27 cellular contexts compared by ENCODE assay signal in the genomic region with DNA sequence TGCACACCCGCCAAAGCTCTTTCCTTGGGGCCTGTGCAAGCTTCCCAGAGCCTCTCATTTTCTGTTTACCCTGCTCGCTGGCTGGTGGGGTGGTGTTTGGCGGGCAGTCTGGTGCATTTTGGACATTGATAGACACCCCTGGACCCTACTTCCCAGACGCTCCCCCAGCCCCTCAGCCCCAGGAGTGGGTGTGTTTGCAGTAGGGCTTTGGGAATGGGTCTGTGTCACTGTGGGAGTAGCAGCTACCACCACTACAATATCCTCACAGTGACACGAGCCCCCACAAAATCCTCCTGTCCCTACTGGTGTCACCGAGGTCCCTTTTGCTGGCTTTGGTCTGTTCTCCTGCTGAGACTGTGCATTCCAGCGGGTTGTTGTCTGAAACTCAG.
A peak's percentile ranks its signal among the peaks of the same experiment; 100 is the strongest.
DNase-seq lines count a peak whose midpoint lies in the region; ATAC-seq, FAIRE-seq and TF ChIP-seq lines count a peak whose summit lies in the region.
"Had no signal": no experiment of that assay in that cellular context is flagged by ENCODE, and none has a peak within 500 bp of the region (broad histone marks: within the 10 kb centered on the region; RNA-seq: fewer than 3 reads in every experiment).

No MANE protein-coding gene starts in this region.

- H3K36me3 ChIP-seq in kidney (ENCODE audit: control insufficient read depth in 1 of 2, insufficient read depth in 2 of 2, low read length in 2 of 2) (no peaks in the 10 kb centered on the region), prostate gland (no peaks in the 10 kb centered on the region)
- H3K36me3 ChIP-seq: HAP-1 had no signal

- H3K4me1 ChIP-seq in kidney (ENCODE audit: control insufficient read depth in 1 of 2, insufficient read depth in 1 of 2, low read depth in 1 of 2, low read length in 2 of 2) (no peaks in the 10 kb centered on the region), prostate gland (replicated peaks) (no peaks in the 10 kb centered on the region)
- H3K4me1 ChIP-seq: HAP-1 had no signal

- H3K27ac Mint-ChIP-seq in IgD-negative memory B cell = no peak overlapping the region
- peak overlapping the region; percentile 69 for H3K27ac Mint-ChIP-seq in stimulated activated naive B cell treated with anti-CD40 and anti-IgM and Interleukin-4, amounts not matched to agents 10 μg/mL and 1 μg/mL and 100 μg/mL, for 72 hours
- H3K27ac Mint-ChIP-seq: CD4-positive, CD25-positive, alpha-beta regulatory T cell; GM23338; HFFc6 had no signal

- intact Hi-C loops in Right ventricle myocardium superior (cut with DNase I) = no loop called here
- intact Hi-C loops in left cardiac atrium (cut with DNase I) = no loop called here
- intact Hi-C loops in kidney (cut with DNase I) = no loop called here
- intact Hi-C loops in prostate gland (cut with DNase I) = no loop called here

- no peak overlapping the region for H3K9ac ChIP-seq in kidney (ENCODE audit: low read length in 2 of 2)
- H3K9ac ChIP-seq: SK-N-SH had no signal

- ATAC-seq in Right ventricle myocardium superior (ENCODE audit: poor library complexity) = no peak
- no peak for ATAC-seq in left cardiac atrium
- ATAC-seq in stimulated activated naive B cell treated with anti-CD40 and anti-IgM and Interleukin-4, amounts not matched to agents 10 μg/mL and 1 μg/mL and 100 μg/mL, for 72 hours (replicated peaks) = no peak
- ATAC-seq: GM23338, Panc1 had no signal

- DNase-seq in Right ventricle myocardium superior (peak; percentile 19), left cardiac atrium (no peak), kidney (peak; percentile 41), NCI-H2081 (lab: John Stamatoyannopoulos, UW) (no peak), prostate gland (ENCODE audit: low spot score) (no peak)
- DNase-seq in stimulated activated naive B cell treated with anti-CD40 and anti-IgM and Interleukin-4, amounts not matched to agents 10 μg/mL and 1 μg/mL and 100 μg/mL, for 72 hours = no peak
- DNase-seq in stimulated activated CD4-positive, alpha-beta T cell treated with anti-CD3 and anti-CD28 coated beads, Interleukin-4, amount 100 ng/mL, for 4 hours = no peak
- DNase-seq: 8988T, ACHN, DMS153, DND-41, HFFc6, KG1, MM.1S, NCI-H1417, NCI-H1694, NCI-H2029 treated with DMSO at 0.1 percent for 48 hours, NCI-H226, NCI-H510A, SK-N-SH had no signal

- H3K9me3 ChIP-seq in kidney (ENCODE audit: control insufficient read depth in 1 of 2, low read length in 2 of 2) (no peaks in the 10 kb centered on the region), prostate gland (no peaks in the 10 kb centered on the region)
- H3K9me3 ChIP-seq: HAP-1, SK-N-SH had no signal

- no peaks in the 10 kb centered on the region for H3K36me3 Mint-ChIP-seq in IgD-negative memory B cell
- no peaks in the 10 kb centered on the region for H3K36me3 Mint-ChIP-seq in stimulated activated naive B cell treated with anti-CD40 and anti-IgM and Interleukin-4, amounts not matched to agents 10 μg/mL and 1 μg/mL and 100 μg/mL, for 72 hours
- H3K36me3 Mint-ChIP-seq: CD4-positive, CD25-positive, alpha-beta regulatory T cell had no signal

- peaks cover 0 to 2% (median 0%) of the 10 kb centered on the region in 3 donors for H3K4me1 Mint-ChIP-seq in IgD-negative memory B cell
- peaks cover 0 to 12% of the 10 kb centered on the region in 2 donors for H3K4me1 Mint-ChIP-seq in stimulated activated naive B cell treated with anti-CD40 and anti-IgM and Interleukin-4, amounts not matched to agents 10 μg/mL and 1 μg/mL and 100 μg/mL, for 72 hours
- H3K4me1 Mint-ChIP-seq: GM23338 had no signal

- no peak for TF ChIP-seq CTCF in kidney (IDR thresholded peaks at IDR 0.05; ENCODE audit: borderline replicate concordance, extremely low read depth, insufficient read depth)
- no peak for TF ChIP-seq CTCF in prostate gland (IDR thresholded peaks at IDR 0.05)

- no peaks in the 10 kb centered on the region for H3K27me3 Mint-ChIP-seq in IgD-negative memory B cell
- no peaks in the 10 kb centered on the region for H3K27me3 Mint-ChIP-seq in stimulated activated naive B cell treated with anti-CD40 and anti-IgM and Interleukin-4, amounts not matched to agents 10 μg/mL and 1 μg/mL and 100 μg/mL, for 72 hours

- no peak overlapping the region for H3K4me3 ChIP-seq in kidney (ENCODE audit: low read length in 2 of 2)
- no peak overlapping the region for H3K4me3 ChIP-seq in prostate gland
- H3K4me3 ChIP-seq: GM23338, HAP-1 had no signal

- no peaks in the 10 kb centered on the region for H3K27me3 ChIP-seq in prostate gland (replicated peaks; ENCODE audit: insufficient read depth)

- FAIRE-seq in kidney (lab: Jason Lieb, UNC) = no peak
- FAIRE-seq: GM18507 had no signal

- H3K27ac ChIP-seq in kidney (ENCODE audit: low read depth in 2 of 2, low read length in 2 of 2) (no peak overlapping the region), prostate gland (no peak overlapping the region)
- H3K27ac ChIP-seq: RWPE1 had no signal

- no peak for TF ChIP-seq POLR2A in prostate gland (IDR thresholded peaks at IDR 0.05)

- WGBS in prostate gland = 88% methylated on average over 7 of the region's 7 CpGs

- H3K4me3 Mint-ChIP-seq in IgD-negative memory B cell = peak overlapping the region in 3 of 4 donors; percentile 72 to 84 (median 77)
- H3K4me3 Mint-ChIP-seq in stimulated activated naive B cell treated with anti-CD40 and anti-IgM and Interleukin-4, amounts not matched to agents 10 μg/mL and 1 μg/mL and 100 μg/mL, for 72 hours = peak overlapping the region; percentile 74 to 80
- H3K4me3 Mint-ChIP-seq: CD4-positive, CD25-positive, alpha-beta regulatory T cell; GM23338; HFFc6 had no signal

- no peaks in the 10 kb centered on the region for H3K9me3 Mint-ChIP-seq in IgD-negative memory B cell
- no peaks in the 10 kb centered on the region for H3K9me3 Mint-ChIP-seq in stimulated activated naive B cell treated with anti-CD40 and anti-IgM and Interleukin-4, amounts not matched to agents 10 μg/mL and 1 μg/mL and 100 μg/mL, for 72 hours
- H3K9me3 Mint-ChIP-seq: CD4-positive, CD25-positive, alpha-beta regulatory T cell had no signal

Comparison
In these comparisons a context has a peak if more than half of its experiments do, and no peak if none do; other contexts are left out.
1. DNase-seq: peak in Right ventricle myocardium superior (single experiment) and kidney (single experiment); none in left cardiac atrium (single experiment), stimulated activated naive B cell treated with anti-CD40 and anti-IgM and Interleukin-4, amounts not matched to agents 10 μg/mL and 1 μg/mL and 100 μg/mL, for 72 hours (single experiment), NCI-H2081 (0 of 2), stimulated activated CD4-positive, alpha-beta T cell treated with anti-CD3 and anti-CD28 coated beads, Interleukin-4, amount 100 ng/mL, for 4 hours (0 of 2) and prostate gland (single experiment).